Comparison of ENCODE assay signal across 1 cellular context in genomic region chr6:43262000-43262779, GRCh38.
TF ChIP-seq lines count a peak whose summit lies in the region.

No MANE protein-coding gene starts in this region.

TF ChIP-seq in HepG2, 621 proteins besides CTCF, POLR2A, EP300 and RAD21 (continued from another document and continues in another):
- TF ChIP-seq ZFP1 (CRISPR knock-in tag; IDR thresholded peaks at IDR 0.05) (no peak), ZBTB42 (CRISPR knock-in tag; IDR thresholded peaks at IDR 0.05) (no peak), ZSCAN22 (CRISPR knock-in tag; IDR thresholded peaks at IDR 0.05) (no peak), ZNF431 (CRISPR knock-in tag; IDR thresholded peaks at IDR 0.05; ENCODE audit: borderline replicate concordance, low read depth) (no peak), CHD4 (IDR thresholded peaks at IDR 0.05; ENCODE audit: borderline replicate concordance, low read length) (no peak), RFX3 (CRISPR knock-in tag; IDR thresholded peaks at IDR 0.05) (no peak), PITX1 (CRISPR knock-in tag; IDR thresholded peaks at IDR 0.05) (peak; percentile 69; the same call in 1 of the 2 replicates), TCF12 (IDR thresholded peaks at IDR 0.05) (no peak), TCF12 (CRISPR knock-in tag; IDR thresholded peaks at IDR 0.05) (no peak), ASH2L (IDR thresholded peaks at IDR 0.05; ENCODE audit: insufficient read length, low read depth, low read length) (no peak), ZNF564 (CRISPR knock-in tag; IDR thresholded peaks at IDR 0.05) (no peak), ZFY (CRISPR knock-in tag; IDR thresholded peaks at IDR 0.05) (no peak), ZNF569 (CRISPR knock-in tag; IDR thresholded peaks at IDR 0.05; ENCODE audit: borderline replicate concordance) (no peak), ZNF878 (CRISPR knock-in tag; IDR thresholded peaks at IDR 0.05) (no peak), TCF7L2 (IDR thresholded peaks at IDR 0.05; ENCODE audit: low read depth, low read length) (no peak), BRD4 (CRISPR knock-in tag; IDR thresholded peaks at IDR 0.05) (no peak), ZKSCAN5 (CRISPR knock-in tag; IDR thresholded peaks at IDR 0.05) (no peak), TAF1 (CRISPR knock-in tag; IDR thresholded peaks at IDR 0.05) (no peak), AGO2 (optimal IDR thresholded peaks at IDR 0.05; ENCODE audit: low read depth, low read length) (no peak), AKAP8 (CRISPR knock-in tag; IDR thresholded peaks at IDR 0.05) (no peak), ZNF296 (CRISPR knock-in tag; conservative IDR thresholded peaks at IDR 0.05) (no peak; the same call in 1 of the 2 replicates), HNF4G (IDR thresholded peaks at IDR 0.05; ENCODE audit: borderline replicate concordance, low read depth, low read length) (peak; percentile 50; the same call in 1 of the 2 replicates), HNF4G (CRISPR knock-in tag; IDR thresholded peaks at IDR 0.05; ENCODE audit: borderline replicate concordance, low read depth) (no peak), MYPOP (CRISPR knock-in tag; IDR thresholded peaks at IDR 0.05) (0 out of 2 replicates have a peak, but pooled peaks have one; percentile 38), RBM39 (IDR thresholded peaks at IDR 0.05; ENCODE audit: low read depth, low read length, poor library complexity, severe bottlenecking) (no peak), DMAP1 (CRISPR knock-in tag; IDR thresholded peaks at IDR 0.05) (no peak), GLI4 (CRISPR knock-in tag; IDR thresholded peaks at IDR 0.05; ENCODE audit: borderline replicate concordance) (no peak), ZBTB3 (CRISPR knock-in tag; IDR thresholded peaks at IDR 0.05; ENCODE audit: borderline replicate concordance, low read depth) (no peak), ZNF441 (CRISPR knock-in tag; IDR thresholded peaks at IDR 0.05; ENCODE audit: borderline replicate concordance) (no peak), TEAD2 (CRISPR knock-in tag; IDR thresholded peaks at IDR 0.05) (no peak), ZNF7 (CRISPR knock-in tag; IDR thresholded peaks at IDR 0.05) (no peak), LRRFIP1 (CRISPR knock-in tag; conservative IDR thresholded peaks at IDR 0.05) (no peak), ZNF605 (CRISPR knock-in tag; IDR thresholded peaks at IDR 0.05) (no peak), ZNF501 (CRISPR knock-in tag; IDR thresholded peaks at IDR 0.05) (no peak), GMEB1 (CRISPR knock-in tag; IDR thresholded peaks at IDR 0.05; ENCODE audit: borderline replicate concordance) (peak; percentile 47; the same call in 1 of the 2 replicates), ZNF17 (CRISPR knock-in tag; IDR thresholded peaks at IDR 0.05) (no peak), MXD4 (CRISPR knock-in tag; IDR thresholded peaks at IDR 0.05) (0 out of 2 replicates have a peak, but pooled peaks have one; percentile 47), ZNF775 (CRISPR knock-in tag; IDR thresholded peaks at IDR 0.05; ENCODE audit: borderline replicate concordance) (no peak), TOE1 (CRISPR knock-in tag; IDR thresholded peaks at IDR 0.05) (no peak), ZSCAN25 (CRISPR knock-in tag; IDR thresholded peaks at IDR 0.05) (peak; percentile 40; the same call in 1 of the 2 replicates), SKI (IDR thresholded peaks at IDR 0.05; ENCODE audit: partially characterized antibody) (peak; percentile 11), ZNF251 (CRISPR knock-in tag; IDR thresholded peaks at IDR 0.05) (no peak), ATF7 (IDR thresholded peaks at IDR 0.05) (no peak), ATF7 (CRISPR knock-in tag; IDR thresholded peaks at IDR 0.05) (no peak), ZNF234 (CRISPR knock-in tag; conservative IDR thresholded peaks at IDR 0.05) (no peak), ZNF780A (CRISPR knock-in tag; IDR thresholded peaks at IDR 0.05) (no peak), RBM22 (optimal IDR thresholded peaks at IDR 0.05; ENCODE audit: low read length) (no peak), MTA1 (CRISPR knock-in tag; IDR thresholded peaks at IDR 0.05; ENCODE audit: borderline replicate concordance) (0 out of 2 replicates have a peak, but pooled peaks have one; percentile 38), MXI1 (IDR thresholded peaks at IDR 0.05; ENCODE audit: borderline replicate concordance, low read depth, low read length) (no peak), ZNF570 (CRISPR knock-in tag; IDR thresholded peaks at IDR 0.05; ENCODE audit: borderline replicate concordance) (no peak), ZNF207 (IDR thresholded peaks at IDR 0.05; ENCODE audit: borderline replicate concordance) (no peak), ZFX (CRISPR knock-in tag; IDR thresholded peaks at IDR 0.05; ENCODE audit: low read depth) (peak; percentile 34; the same call in 1 of the 2 replicates), BRF2 (CRISPR knock-in tag; IDR thresholded peaks at IDR 0.05) (no peak), YY1 (IDR thresholded peaks at IDR 0.05; ENCODE audit: insufficient read depth, insufficient replicate concordance, low read depth, low read length) (peak; percentile 64), PPARG (CRISPR knock-in tag; conservative IDR thresholded peaks at IDR 0.05) (no peak), STAG1 (CRISPR knock-in tag; IDR thresholded peaks at IDR 0.05) (no peak), ZNF776 (CRISPR knock-in tag; IDR thresholded peaks at IDR 0.05) (no peak), ZBTB33 (CRISPR knock-in tag; IDR thresholded peaks at IDR 0.05) (0 out of 2 replicates have a peak, but pooled peaks have one; percentile 9), HOXA3 (CRISPR knock-in tag; IDR thresholded peaks at IDR 0.05) (0 out of 2 replicates have a peak, but pooled peaks have one; percentile 14), ZNF747 (CRISPR knock-in tag; IDR thresholded peaks at IDR 0.05; ENCODE audit: borderline replicate concordance) (no peak), MLX (CRISPR knock-in tag; IDR thresholded peaks at IDR 0.05) (0 out of 2 replicates have a peak, but pooled peaks have one; percentile 13), DZIP1 (CRISPR knock-in tag; IDR thresholded peaks at IDR 0.05) (no peak), KDM5B (CRISPR knock-in tag; IDR thresholded peaks at IDR 0.05; ENCODE audit: borderline replicate concordance) (no peak), CENPT (CRISPR knock-in tag; IDR thresholded peaks at IDR 0.05; ENCODE audit: low read depth) (no peak), THAP8 (CRISPR knock-in tag; IDR thresholded peaks at IDR 0.05; ENCODE audit: borderline replicate concordance) (no peak), ETV6 (CRISPR knock-in tag; conservative IDR thresholded peaks at IDR 0.05) (no peak), RCOR2 (CRISPR knock-in tag; IDR thresholded peaks at IDR 0.05) (no peak), HNRNPK (IDR thresholded peaks at IDR 0.05; ENCODE audit: low read depth, low read length, poor library complexity, severe bottlenecking) (no peak)
